18 cellular contexts compared by ENCODE assay signal in the genomic region with DNA sequence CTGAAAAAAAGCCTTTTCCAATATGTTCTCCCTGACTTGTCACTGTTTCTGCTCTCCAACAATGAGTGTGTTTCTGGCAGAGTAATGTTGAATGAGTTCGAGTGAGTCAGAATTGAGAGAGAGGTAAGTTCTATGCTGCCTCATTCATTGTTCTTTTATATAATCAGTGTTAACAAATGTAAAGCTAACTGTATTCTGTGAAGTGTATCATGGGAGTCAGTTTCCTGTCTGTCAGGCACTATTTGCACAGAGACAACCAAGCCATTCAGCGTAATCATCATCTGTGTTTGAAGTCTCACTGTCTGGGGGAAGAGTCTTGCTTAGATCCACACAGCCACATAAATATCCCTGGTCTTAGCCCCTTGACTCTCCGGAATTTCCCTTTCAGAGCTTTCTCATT. TPM values are rescaled to one million over a fixed set of nuclear protein-coding genes. Genes with fewer than 3 reads are reported as not detected.
DNase-seq lines count a peak whose midpoint lies in the region; ATAC-seq and TF ChIP-seq lines count a peak whose summit lies in the region.
"Had no signal": no experiment of that assay in that cellular context is flagged by ENCODE, and none has a peak within 500 bp of the region (broad histone marks: within the 10 kb centered on the region; RNA-seq: fewer than 3 reads in every experiment).

No MANE protein-coding gene starts in this region.

- H3K36me3 ChIP-seq in RWPE2 (ENCODE audit: low read depth), result no peaks in the 10 kb centered on the region
- H3K36me3 ChIP-seq: esophagus squamous epithelium, upper lobe of left lung had no signal

- no peak overlapping the region for H3K4me3 ChIP-seq in RWPE2 (ENCODE audit: severe bottlenecking)
- H3K4me3 ChIP-seq: esophagus squamous epithelium, mucosa of descending colon, upper lobe of left lung had no signal

- DNase-seq in COLO829 (ENCODE audit: low spot score), result peak; percentile 86
- peak; percentile 22 for DNase-seq in NCI-H1436 treated with DMSO at 0.1 percent for 48 hours (lab: John Stamatoyannopoulos, UW)
- no peak for DNase-seq in RWPE2 (ENCODE audit: low spot score)
- peak in 1 of 2 donors; percentile 50 for DNase-seq in foreskin keratinocyte
- DNase-seq in retina, result no peak
- no peak for DNase-seq in activated CD4-positive, alpha-beta T cell treated with anti-CD3 and anti-CD28 coated beads, Interleukin-2, amount 50 U/mL, for 4 hours
- no peak for DNase-seq in activated CD4-positive, alpha-beta T cell treated with anti-CD3 and anti-CD28 coated beads for 4 hours
- DNase-seq: activated CD4-positive, alpha-beta T cell treated with anti-CD3 and anti-CD28 coated beads for 1 hour; activated naive CD8-positive, alpha-beta T cell treated with anti-CD3 and anti-CD28 coated beads, Interleukin-2, amount 50 U/mL, for 24 hours; DMS79; esophagus squamous epithelium; mucosa of descending colon; NCI-H1105 treated with DMSO at 0.1 percent for 48 hours; T-cell; upper lobe of left lung had no signal

- no peaks in the 10 kb centered on the region for H3K4me1 ChIP-seq in RWPE2 (ENCODE audit: insufficient read depth, poor library complexity, severe bottlenecking)
- H3K4me1 ChIP-seq in foreskin keratinocyte, result no peaks in the 10 kb centered on the region
- H3K4me1 ChIP-seq: esophagus squamous epithelium, parathyroid adenoma, upper lobe of left lung had no signal

- ATAC-seq in RWPE2 (ENCODE audit: low read depth) (peak; percentile 64), foreskin keratinocyte (peak; percentile 90), GM18873 (IDR thresholded peaks at IDR 0.05; ENCODE audit: low FRiP score, unreplicated experiment) (no peak)
- ATAC-seq: activated naive CD8-positive, alpha-beta T cell treated with anti-CD3 and anti-CD28 coated beads, Interleukin-2, amount 50 U/mL, for 24 hours; mucosa of descending colon; T-cell had no signal

- TF ChIP-seq CTCF in RWPE2 (IDR thresholded peaks at IDR 0.05; ENCODE audit: poor library complexity, severe bottlenecking) (no peak), foreskin keratinocyte (conservative IDR thresholded peaks at IDR 0.05) (no peak)

- no peaks in the 10 kb centered on the region for H3K9me3 ChIP-seq in RWPE2 (ENCODE audit: severe bottlenecking)
- H3K9me3 ChIP-seq: upper lobe of left lung had no signal

- no peaks in the 10 kb centered on the region for H3K27me3 ChIP-seq in RWPE2 (ENCODE audit: insufficient read depth, poor library complexity, severe bottlenecking)
- no peaks in the 10 kb centered on the region for H3K27me3 ChIP-seq in foreskin keratinocyte
- H3K27me3 ChIP-seq: esophagus squamous epithelium, upper lobe of left lung had no signal

- no peak overlapping the region for H3K27ac ChIP-seq in RWPE2 (ENCODE audit: poor library complexity, severe bottlenecking)
- no peak overlapping the region for H3K27ac ChIP-seq in foreskin keratinocyte
- H3K27ac ChIP-seq: esophagus squamous epithelium, parathyroid adenoma, upper lobe of left lung had no signal

RNA-seq across cellular contexts. Expression of gene UPP2, which starts 22.0 kb away (rescaled TPM):
- total RNA-seq in foreskin keratinocyte, result not detected in 2 replicates
- polyA plus RNA-seq in foreskin keratinocyte, result not detected in 2 replicates
- total RNA-seq: esophagus squamous epithelium, mucosa of descending colon, T-cell, upper lobe of left lung had no signal
- polyA plus RNA-seq: IgD-negative memory B cell had no signal

Comparison
In these comparisons a context has a peak if more than half of its experiments do, and no peak if none do; other contexts are left out.
1. DNase-seq: peak in COLO829 (single experiment) and NCI-H1436 treated with DMSO at 0.1 percent for 48 hours (single experiment); none in RWPE2 (single experiment), retina (single experiment), activated CD4-positive, alpha-beta T cell treated with anti-CD3 and anti-CD28 coated beads, Interleukin-2, amount 50 U/mL, for 4 hours (0 of 2) and activated CD4-positive, alpha-beta T cell treated with anti-CD3 and anti-CD28 coated beads for 4 hours (0 of 2).